Comparison of ENCODE assay signal across 2 cellular contexts in the genomic region with DNA sequence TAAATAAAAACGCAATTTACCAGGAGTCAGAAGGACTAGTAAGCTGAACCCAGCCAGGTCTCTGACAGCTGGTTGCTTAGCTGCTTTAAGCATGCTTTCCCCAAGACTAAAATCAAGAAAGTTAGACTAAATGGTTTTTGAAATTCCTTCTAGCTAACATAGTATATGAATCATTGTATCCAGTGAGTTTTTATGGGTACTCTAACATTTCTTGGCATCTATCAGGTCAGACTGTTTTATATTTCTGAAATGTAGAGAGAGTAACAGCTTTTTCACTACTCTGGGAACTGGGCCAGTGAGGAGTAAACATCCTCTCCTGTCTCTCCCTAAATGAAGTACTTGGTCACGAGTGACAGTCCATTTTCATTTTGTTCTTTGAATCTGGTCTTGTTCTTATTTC.
TF ChIP-seq lines count a peak whose summit lies in the region.

No MANE protein-coding gene starts in this region.

TF ChIP-seq in liver, 16 proteins besides CTCF, POLR2A, EP300 and RAD21 (continued from another document):
- TF ChIP-seq, protein P1, sequence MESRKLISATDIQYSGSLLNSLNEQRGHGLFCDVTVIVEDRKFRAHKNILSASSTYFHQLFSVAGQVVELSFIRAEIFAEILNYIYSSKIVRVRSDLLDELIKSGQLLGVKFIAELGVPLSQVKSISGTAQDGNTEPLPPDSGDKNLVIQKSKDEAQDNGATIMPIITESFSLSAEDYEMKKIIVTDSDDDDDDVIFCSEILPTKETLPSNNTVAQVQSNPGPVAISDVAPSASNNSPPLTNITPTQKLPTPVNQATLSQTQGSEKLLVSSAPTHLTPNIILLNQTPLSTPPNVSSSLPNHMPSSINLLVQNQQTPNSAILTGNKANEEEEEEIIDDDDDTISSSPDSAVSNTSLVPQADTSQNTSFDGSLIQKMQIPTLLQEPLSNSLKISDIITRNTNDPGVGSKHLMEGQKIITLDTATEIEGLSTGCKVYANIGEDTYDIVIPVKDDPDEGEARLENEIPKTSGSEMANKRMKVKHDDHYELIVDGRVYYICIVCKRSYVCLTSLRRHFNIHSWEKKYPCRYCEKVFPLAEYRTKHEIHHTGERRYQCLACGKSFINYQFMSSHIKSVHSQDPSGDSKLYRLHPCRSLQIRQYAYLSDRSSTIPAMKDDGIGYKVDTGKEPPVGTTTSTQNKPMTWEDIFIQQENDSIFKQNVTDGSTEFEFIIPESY (IDR thresholded peaks at IDR 0.05): no peak
- no peak for TF ChIP-seq GABPA (IDR thresholded peaks at IDR 0.05 in 1 of 2, conservative IDR thresholded peaks at IDR 0.05 in 1 of 2)
- TF ChIP-seq, protein P2, sequence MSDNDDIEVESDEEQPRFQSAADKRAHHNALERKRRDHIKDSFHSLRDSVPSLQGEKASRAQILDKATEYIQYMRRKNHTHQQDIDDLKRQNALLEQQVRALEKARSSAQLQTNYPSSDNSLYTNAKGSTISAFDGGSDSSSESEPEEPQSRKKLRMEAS (IDR thresholded peaks at IDR 0.05): no peak
- TF ChIP-seq TAF1 (conservative IDR thresholded peaks at IDR 0.05): no peak
- TF ChIP-seq NR2F2 (IDR thresholded peaks at IDR 0.05): no peak
- TF ChIP-seq, protein P3, sequence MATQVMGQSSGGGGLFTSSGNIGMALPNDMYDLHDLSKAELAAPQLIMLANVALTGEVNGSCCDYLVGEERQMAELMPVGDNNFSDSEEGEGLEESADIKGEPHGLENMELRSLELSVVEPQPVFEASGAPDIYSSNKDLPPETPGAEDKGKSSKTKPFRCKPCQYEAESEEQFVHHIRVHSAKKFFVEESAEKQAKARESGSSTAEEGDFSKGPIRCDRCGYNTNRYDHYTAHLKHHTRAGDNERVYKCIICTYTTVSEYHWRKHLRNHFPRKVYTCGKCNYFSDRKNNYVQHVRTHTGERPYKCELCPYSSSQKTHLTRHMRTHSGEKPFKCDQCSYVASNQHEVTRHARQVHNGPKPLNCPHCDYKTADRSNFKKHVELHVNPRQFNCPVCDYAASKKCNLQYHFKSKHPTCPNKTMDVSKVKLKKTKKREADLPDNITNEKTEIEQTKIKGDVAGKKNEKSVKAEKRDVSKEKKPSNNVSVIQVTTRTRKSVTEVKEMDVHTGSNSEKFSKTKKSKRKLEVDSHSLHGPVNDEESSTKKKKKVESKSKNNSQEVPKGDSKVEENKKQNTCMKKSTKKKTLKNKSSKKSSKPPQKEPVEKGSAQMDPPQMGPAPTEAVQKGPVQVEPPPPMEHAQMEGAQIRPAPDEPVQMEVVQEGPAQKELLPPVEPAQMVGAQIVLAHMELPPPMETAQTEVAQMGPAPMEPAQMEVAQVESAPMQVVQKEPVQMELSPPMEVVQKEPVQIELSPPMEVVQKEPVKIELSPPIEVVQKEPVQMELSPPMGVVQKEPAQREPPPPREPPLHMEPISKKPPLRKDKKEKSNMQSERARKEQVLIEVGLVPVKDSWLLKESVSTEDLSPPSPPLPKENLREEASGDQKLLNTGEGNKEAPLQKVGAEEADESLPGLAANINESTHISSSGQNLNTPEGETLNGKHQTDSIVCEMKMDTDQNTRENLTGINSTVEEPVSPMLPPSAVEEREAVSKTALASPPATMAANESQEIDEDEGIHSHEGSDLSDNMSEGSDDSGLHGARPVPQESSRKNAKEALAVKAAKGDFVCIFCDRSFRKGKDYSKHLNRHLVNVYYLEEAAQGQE (IDR thresholded peaks at IDR 0.05): no peak
- TF ChIP-seq EGR1 (IDR thresholded peaks at IDR 0.05; ENCODE audit: low read depth in 2 of 2): no peak
- peak in 1 of 2 donors; percentile 11 for TF ChIP-seq HNF4A (conservative IDR thresholded peaks at IDR 0.05)
- TF ChIP-seq SP1 (IDR thresholded peaks at IDR 0.05): no peak
- no peak for TF ChIP-seq HNF4G (IDR thresholded peaks at IDR 0.05)

TF ChIP-seq in HepG2, 621 proteins besides CTCF, POLR2A, EP300 and RAD21 (continued from another document):
- TF ChIP-seq, protein P4, sequence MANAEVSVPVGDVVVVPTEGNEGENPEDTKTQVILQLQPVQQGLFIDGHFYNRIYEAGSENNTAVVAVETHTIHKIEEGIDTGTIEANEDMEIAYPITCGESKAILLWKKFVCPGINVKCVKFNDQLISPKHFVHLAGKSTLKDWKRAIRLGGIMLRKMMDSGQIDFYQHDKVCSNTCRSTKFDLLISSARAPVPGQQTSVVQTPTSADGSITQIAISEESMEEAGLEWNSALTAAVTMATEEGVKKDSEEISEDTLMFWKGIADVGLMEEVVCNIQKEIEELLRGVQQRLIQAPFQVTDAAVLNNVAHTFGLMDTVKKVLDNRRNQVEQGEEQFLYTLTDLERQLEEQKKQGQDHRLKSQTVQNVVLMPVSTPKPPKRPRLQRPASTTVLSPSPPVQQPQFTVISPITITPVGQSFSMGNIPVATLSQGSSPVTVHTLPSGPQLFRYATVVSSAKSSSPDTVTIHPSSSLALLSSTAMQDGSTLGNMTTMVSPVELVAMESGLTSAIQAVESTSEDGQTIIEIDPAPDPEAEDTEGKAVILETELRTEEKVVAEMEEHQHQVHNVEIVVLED (CRISPR knock-in tag; IDR thresholded peaks at IDR 0.05; ENCODE audit: borderline replicate concordance): no peak
- TF ChIP-seq TCF12 (IDR thresholded peaks at IDR 0.05): no peak
- TF ChIP-seq TCF12 (CRISPR knock-in tag; IDR thresholded peaks at IDR 0.05): no peak
- TF ChIP-seq ZNF260 (CRISPR knock-in tag; IDR thresholded peaks at IDR 0.05; ENCODE audit: borderline replicate concordance, low read depth): no peak
- TF ChIP-seq ZNF3 (CRISPR knock-in tag; IDR thresholded peaks at IDR 0.05): no peak
- TF ChIP-seq PHB2 (IDR thresholded peaks at IDR 0.05; ENCODE audit: partially characterized antibody): no peak
- TF ChIP-seq ZMYM3 (CRISPR knock-in tag; IDR thresholded peaks at IDR 0.05): no peak
- TF ChIP-seq ZBTB20 (CRISPR knock-in tag; IDR thresholded peaks at IDR 0.05; ENCODE audit: borderline replicate concordance, low read depth): no peak
- TF ChIP-seq, protein P5, sequence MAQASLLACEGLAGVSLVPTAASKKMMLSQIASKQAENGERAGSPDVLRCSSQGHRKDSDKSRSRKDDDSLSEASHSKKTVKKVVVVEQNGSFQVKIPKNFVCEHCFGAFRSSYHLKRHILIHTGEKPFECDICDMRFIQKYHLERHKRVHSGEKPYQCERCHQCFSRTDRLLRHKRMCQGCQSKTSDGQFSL (CRISPR knock-in tag; IDR thresholded peaks at IDR 0.05): no peak
TF ChIP-seq in HepG2: peak in this region for 0.
